In the genomic region with DNA sequence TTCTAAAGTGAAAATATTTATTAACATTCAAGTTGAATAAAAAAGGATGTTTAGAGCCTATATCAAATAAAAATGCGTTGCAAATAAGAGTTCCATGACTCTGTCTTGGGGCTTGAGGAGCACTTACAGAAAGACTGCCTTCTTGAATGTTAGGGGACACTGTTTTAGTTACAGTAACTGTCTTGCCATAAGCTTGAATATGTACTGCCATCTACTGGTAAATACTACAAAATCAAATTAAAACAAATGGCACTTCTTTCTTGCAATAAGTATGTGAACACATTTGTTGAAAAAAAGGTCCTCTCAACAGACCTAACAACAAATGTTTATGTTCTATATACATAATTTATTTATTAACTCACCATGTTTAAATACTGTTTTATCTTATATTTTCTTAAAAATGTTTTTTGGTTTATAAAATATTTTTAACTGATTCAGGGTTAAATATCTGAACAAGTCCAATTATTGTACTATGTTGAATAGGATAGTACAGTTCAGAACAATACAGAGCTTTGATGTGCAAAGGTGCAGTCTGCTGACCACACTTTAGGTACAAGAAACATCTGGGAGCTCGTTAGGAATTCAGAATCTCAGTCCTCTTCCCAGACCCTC, we compare ENCODE assay signal across 8 cellular contexts.
A peak's percentile ranks its signal among the peaks of the same experiment; 100 is the strongest.
DNase-seq lines count a peak whose midpoint lies in the region; ATAC-seq and TF ChIP-seq lines count a peak whose summit lies in the region.

No MANE protein-coding gene starts in this region.

- no peaks in the 10 kb centered on the region for H3K9me3 ChIP-seq in vagina

- no peaks in the 10 kb centered on the region for H3K4me1 ChIP-seq in vagina

- H3K36me3 Mint-ChIP-seq in endothelial cell (ENCODE audit: low read depth, unreplicated experiment) (no peaks in the 10 kb centered on the region), progenitor cell of endocrine pancreas (ENCODE audit: insufficient read depth) (no peaks in the 10 kb centered on the region)

- ATAC-seq in HG03575 (IDR thresholded peaks at IDR 0.05; ENCODE audit: extremely low read depth, insufficient number of reproducible peaks, low FRiP score, unreplicated experiment): peak; percentile 58

- H3K27ac ChIP-seq in 22Rv1: no peak overlapping the region
- no peak overlapping the region for H3K27ac ChIP-seq in vagina

- TF ChIP-seq CTCF in 22Rv1 (IDR thresholded peaks at IDR 0.05): peak; percentile 81
- TF ChIP-seq CTCF in GM12874 (IDR thresholded peaks at IDR 0.05; ENCODE audit: insufficient read depth, low read depth, low read length): 0 out of 2 replicates have a peak, but pooled peaks have one; percentile 12
- peak; percentile 65 for TF ChIP-seq CTCF in endothelial cell (IDR thresholded peaks at IDR 0.05; ENCODE audit: unreplicated experiment)
- TF ChIP-seq CTCF in progenitor cell of endocrine pancreas (IDR thresholded peaks at IDR 0.05; ENCODE audit: unreplicated experiment): peak; percentile 76
- no peak for TF ChIP-seq CTCF in vagina (IDR thresholded peaks at IDR 0.05)

- intact Hi-C loops in vagina (cut with DNase I): no loop called here

- no peak overlapping the region for H3K4me3 ChIP-seq in vagina

- DNase-seq in NCI-H82 treated with DMSO at 0.1 percent for 48 hours (lab: John Stamatoyannopoulos, UW; ENCODE audit: unreplicated experiment) (peak; percentile 58), endothelial cell (ENCODE audit: low spot score) (no peak), progenitor cell of endocrine pancreas (ENCODE audit: low spot score, unreplicated experiment) (no peak), vagina (ENCODE audit: extremely low spot score in 2 of 2) (no peak)
- DNase-seq in stimulated activated naive CD4-positive, alpha-beta T cell (lab: John Stamatoyannopoulos, UW): no peak

- no peak overlapping the region for H3K27ac Mint-ChIP-seq in endothelial cell (ENCODE audit: unreplicated experiment)
- H3K27ac Mint-ChIP-seq in progenitor cell of endocrine pancreas: no peak overlapping the region

- H3K27me3 Mint-ChIP-seq in endothelial cell (ENCODE audit: unreplicated experiment) (no peaks in the 10 kb centered on the region), progenitor cell of endocrine pancreas (no peaks in the 10 kb centered on the region)

- no peaks in the 10 kb centered on the region for H3K36me3 ChIP-seq in vagina

- H3K9me3 Mint-ChIP-seq in endothelial cell (ENCODE audit: unreplicated experiment) (no peaks in the 10 kb centered on the region), progenitor cell of endocrine pancreas (ENCODE audit: low read depth) (peaks cover 4% of the 10 kb centered on the region)

- H3K27me3 ChIP-seq in vagina: no peaks in the 10 kb centered on the region

- no peak for TF ChIP-seq POLR2A in vagina (IDR thresholded peaks at IDR 0.05)

- H3K4me1 Mint-ChIP-seq in endothelial cell (ENCODE audit: unreplicated experiment) (no peaks in the 10 kb centered on the region), progenitor cell of endocrine pancreas (ENCODE audit: low read depth) (peaks cover 11% of the 10 kb centered on the region)

- H3K4me3 Mint-ChIP-seq in endothelial cell (ENCODE audit: unreplicated experiment) (no peak overlapping the region), progenitor cell of endocrine pancreas (ENCODE audit: low read depth) (no peak overlapping the region)

Comparison
In these comparisons a context has a peak if more than half of its experiments do, and no peak if none do; other contexts are left out.
1. CTCF ChIP-seq: peak in 22Rv1 (single experiment), GM12874 (single experiment), endothelial cell (single experiment) and progenitor cell of endocrine pancreas (single experiment); none in vagina (0 of 3).